22 cellular contexts compared by ENCODE assay signal in the genomic region with DNA sequence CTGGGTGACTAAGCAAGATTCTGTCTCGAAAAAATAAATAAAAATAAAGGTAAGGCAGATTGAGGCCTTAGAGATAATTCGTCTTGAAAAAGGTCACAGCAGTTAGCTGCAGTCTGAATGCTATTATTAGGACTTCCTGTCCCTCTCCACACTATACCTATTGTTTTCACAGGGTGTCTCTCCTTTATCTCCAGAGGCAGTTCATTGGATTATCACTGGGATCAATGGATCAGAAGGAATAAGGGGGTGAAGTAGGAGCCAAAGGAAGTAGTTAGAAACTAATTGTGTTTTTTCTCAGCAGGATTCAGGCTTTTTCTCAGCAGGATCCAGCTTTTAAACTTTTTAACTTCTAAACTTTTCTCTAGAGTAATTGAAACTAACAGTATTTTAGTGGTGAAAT.
"Had no signal": no experiment of that assay in that cellular context is flagged by ENCODE, and none has a peak within 500 bp of the region (broad histone marks: within the 10 kb centered on the region; RNA-seq: fewer than 3 reads in every experiment).

No MANE protein-coding gene starts in this region.

- H3K27me3 ChIP-seq: right lobe of liver, tibial nerve had no signal

- H3K9me3 ChIP-seq: right lobe of liver, tibial nerve had no signal

- H3K4me3 Mint-ChIP-seq: activated CD4-positive, alpha-beta memory T cell treated with anti-CD3 and anti-CD28 coated beads, Interleukin-2, amount 10 ng/mL, durations not matched to agents 7 days and 5 days; activated CD4-positive, alpha-beta T cell treated with anti-CD3 and anti-CD28 coated beads, Interleukin-2, amount 10 ng/mL, durations not matched to agents 7 days and 5 days; activated naive CD4-positive, alpha-beta T cell treated with anti-CD3 and anti-CD28 coated beads, Interleukin-2, amount 50 U/mL, for 24 hours; activated naive CD8-positive, alpha-beta T cell treated with anti-CD3 and anti-CD28 coated beads, Interleukin-2, amount 50 U/mL, for 24 hours; effector memory CD8-positive, alpha-beta T cell; immature natural killer cell; natural killer cell had no signal

- H3K36me3 Mint-ChIP-seq: activated naive CD4-positive, alpha-beta T cell treated with anti-CD3 and anti-CD28 coated beads, Interleukin-2, amount 50 U/mL, for 24 hours; immature natural killer cell; natural killer cell had no signal

- H3K36me3 ChIP-seq: right lobe of liver, tibial nerve, WERI-Rb-1 had no signal

- H3K27me3 Mint-ChIP-seq: activated CD4-positive, alpha-beta memory T cell treated with anti-CD3 and anti-CD28 coated beads, Interleukin-2, amount 10 ng/mL, durations not matched to agents 7 days and 5 days; activated CD4-positive, alpha-beta T cell treated with anti-CD3 and anti-CD28 coated beads, Interleukin-2, amount 10 ng/mL, durations not matched to agents 7 days and 5 days; activated naive CD4-positive, alpha-beta T cell treated with anti-CD3 and anti-CD28 coated beads, Interleukin-2, amount 50 U/mL, for 24 hours had no signal

- H3K4me1 ChIP-seq: right lobe of liver, tibial nerve had no signal

- H3K27ac Mint-ChIP-seq: activated CD4-positive, alpha-beta memory T cell treated with anti-CD3 and anti-CD28 coated beads, Interleukin-2, amount 10 ng/mL, durations not matched to agents 7 days and 5 days; activated CD4-positive, alpha-beta T cell treated with anti-CD3 and anti-CD28 coated beads, Interleukin-2, amount 10 ng/mL, durations not matched to agents 7 days and 5 days; activated naive CD4-positive, alpha-beta T cell treated with anti-CD3 and anti-CD28 coated beads, Interleukin-2, amount 50 U/mL, for 24 hours; activated naive CD8-positive, alpha-beta T cell treated with anti-CD3 and anti-CD28 coated beads, Interleukin-2, amount 50 U/mL, for 24 hours; activated T-helper 2 cell treated with anti-CD3 and anti-CD28 coated beads, Interferon-gamma antibody, Interleukin-2, Interleukin-4, amounts not matched to agents 10 μg/mL and 5 μg/mL and 100 μg/mL, durations not matched to agents 14 hours and 24 hours and 36 hours; effector memory CD8-positive, alpha-beta T cell; immature natural killer cell; natural killer cell had no signal

- H3K9me3 Mint-ChIP-seq: activated CD4-positive, alpha-beta memory T cell treated with anti-CD3 and anti-CD28 coated beads, Interleukin-2, amount 10 ng/mL, durations not matched to agents 7 days and 5 days; activated CD4-positive, alpha-beta T cell treated with anti-CD3 and anti-CD28 coated beads, Interleukin-2, amount 10 ng/mL, durations not matched to agents 7 days and 5 days; activated naive CD4-positive, alpha-beta T cell treated with anti-CD3 and anti-CD28 coated beads, Interleukin-2, amount 50 U/mL, for 24 hours; activated naive CD8-positive, alpha-beta T cell treated with anti-CD3 and anti-CD28 coated beads, Interleukin-2, amount 50 U/mL, for 24 hours; activated T-helper 2 cell treated with anti-CD3 and anti-CD28 coated beads, Interferon-gamma antibody, Interleukin-2, Interleukin-4, amounts not matched to agents 10 μg/mL and 5 μg/mL and 100 μg/mL, durations not matched to agents 14 hours and 24 hours and 36 hours; effector memory CD8-positive, alpha-beta T cell had no signal

- ATAC-seq: activated naive CD8-positive, alpha-beta T cell treated with anti-CD3 and anti-CD28 coated beads, Interleukin-2, amount 50 U/mL, for 24 hours; effector memory CD8-positive, alpha-beta T cell; natural killer cell; right lobe of liver had no signal

- H3K4me3 ChIP-seq: right lobe of liver, tibial nerve had no signal

- H3K27ac ChIP-seq: right lobe of liver, tibial nerve, WERI-Rb-1 had no signal

- DNase-seq: activated CD4-positive, alpha-beta memory T cell treated with anti-CD3 and anti-CD28 coated beads, Interleukin-2, amount 10 ng/mL, durations not matched to agents 7 days and 5 days; activated CD4-positive, alpha-beta T cell treated with anti-CD3 and anti-CD28 coated beads, Interleukin-2, amount 10 ng/mL, durations not matched to agents 7 days and 5 days; activated CD4-positive, CD25-positive, alpha-beta regulatory T cell treated with anti-CD3 and anti-CD28 coated beads, Interleukin-2, amount 50 U/mL, for 72 hours; activated CD8-positive, alpha-beta memory T cell treated with anti-CD3 and anti-CD28 coated beads, Interleukin-2, amount 50 U/mL, for 48 hours; activated naive CD8-positive, alpha-beta T cell treated with anti-CD3 and anti-CD28 coated beads, Interleukin-2, amount 50 U/mL, for 24 hours; activated T-cell treated with anti-CD3 and anti-CD28 coated beads, Interleukin-2, amount 50 U/mL, for 48 hours; amygdala; caudate nucleus; cortex of kidney; effector memory CD8-positive, alpha-beta T cell; head of caudate nucleus; hippocampal formation; immature natural killer cell; natural killer cell; right lobe of liver; stimulated activated CD4-positive, alpha-beta T cell treated with anti-CD3 and anti-CD28 coated beads, Interleukin-2, amount 100 ng/mL, for 48 hours; stimulated activated naive CD4-positive, alpha-beta T cell treated with Interleukin-2 at 50 U/mL for 16 hours; T1000; WERI-Rb-1 had no signal

- H3K4me1 Mint-ChIP-seq: activated CD4-positive, alpha-beta memory T cell treated with anti-CD3 and anti-CD28 coated beads, Interleukin-2, amount 10 ng/mL, durations not matched to agents 7 days and 5 days; activated CD4-positive, alpha-beta T cell treated with anti-CD3 and anti-CD28 coated beads, Interleukin-2, amount 10 ng/mL, durations not matched to agents 7 days and 5 days; activated naive CD4-positive, alpha-beta T cell treated with anti-CD3 and anti-CD28 coated beads, Interleukin-2, amount 50 U/mL, for 24 hours; activated naive CD8-positive, alpha-beta T cell treated with anti-CD3 and anti-CD28 coated beads, Interleukin-2, amount 50 U/mL, for 24 hours; immature natural killer cell; natural killer cell had no signal
